Comparison of ENCODE assay signal across 1 cellular context in genomic region chr12:110531741-110532333, GRCh38.
TF ChIP-seq lines count a peak whose summit lies in the region.

No MANE protein-coding gene starts in this region.

TF ChIP-seq in GM23338, 12 proteins besides CTCF, POLR2A, EP300 and RAD21 (continued from another document):
- TF ChIP-seq REST (IDR thresholded peaks at IDR 0.05; ENCODE audit: unreplicated experiment): no peak
- no peak for TF ChIP-seq ETS1 (IDR thresholded peaks at IDR 0.05)
